In genomic region chrX:17374619-17375360, GRCh38 we compare ENCODE assay signal across 9 cellular contexts. TPM values are rescaled to one million over a fixed set of nuclear protein-coding genes. Genes with fewer than 3 reads are reported as not detected.
DNase-seq lines count a peak whose midpoint lies in the region; ATAC-seq, FAIRE-seq and TF ChIP-seq lines count a peak whose summit lies in the region.
"Had no signal": no experiment of that assay in that cellular context is flagged by ENCODE, and none has a peak within 500 bp of the region (broad histone marks: within the 10 kb centered on the region; RNA-seq: fewer than 3 reads in every experiment).

TSS of gene NHS (plus strand) at chrX:17375200. CDS start at chrX:17375758, 558 bp downstream.

- no peaks in the 10 kb centered on the region for H3K36me3 ChIP-seq in astrocyte (ENCODE audit: insufficient read depth, low read length)

- peak within 1 kb of the TSS; percentile 69 for H2AFZ ChIP-seq in astrocyte (ENCODE audit: low read depth, low read length)

- peak within 1 kb of the TSS; percentile 93 for H3K4me2 ChIP-seq in astrocyte (ENCODE audit: low read length)

- no peak within 1 kb of the TSS for H3K27ac Mint-ChIP-seq in astrocyte (ENCODE audit: unreplicated experiment)
- H3K27ac Mint-ChIP-seq: activated B cell treated with CpG ODN at 0.5 μM for 24 hours had no signal

- peak; percentile 91 to 94 for ATAC-seq in right cardiac atrium
- no peak for ATAC-seq in HG03280 (IDR thresholded peaks at IDR 0.05; ENCODE audit: unreplicated experiment)
- ATAC-seq in HG03108 (IDR thresholded peaks at IDR 0.05; ENCODE audit: unreplicated experiment) = no peak
- no peak for ATAC-seq in GM18873 (IDR thresholded peaks at IDR 0.05; ENCODE audit: low FRiP score, unreplicated experiment)

- H3K27me3 ChIP-seq in astrocyte (ENCODE audit: insufficient read depth, low read length) (no peaks in the 10 kb centered on the region), right cardiac atrium (ENCODE audit: control insufficient read depth, insufficient read depth) (no peaks in the 10 kb centered on the region)

- peaks cover 7% of the 10 kb centered on the region for H3K4me1 Mint-ChIP-seq in astrocyte (ENCODE audit: low read depth, unreplicated experiment)
- H3K4me1 Mint-ChIP-seq: activated B cell treated with CpG ODN at 0.5 μM for 24 hours had no signal

- H3K79me2 ChIP-seq in astrocyte (ENCODE audit: insufficient read depth, low read length) = peaks cover 36% of the 10 kb centered on the region

- peak within 1 kb of the TSS; percentile 91 for H3K4me3 Mint-ChIP-seq in astrocyte (ENCODE audit: unreplicated experiment)
- H3K4me3 Mint-ChIP-seq: activated B cell treated with CpG ODN at 0.5 μM for 24 hours had no signal

- TF ChIP-seq CTCF in astrocyte (IDR thresholded peaks at IDR 0.05; ENCODE audit: insufficient read depth, low read depth, low read length) = no peak

- no peaks in the 10 kb centered on the region for H3K27me3 Mint-ChIP-seq in astrocyte (ENCODE audit: low read depth, unreplicated experiment)

- FAIRE-seq in astrocyte (lab: Jason Lieb, UNC) = peak; percentile 49

- intact Hi-C loops in right cardiac atrium (cut with DNase I) = loop anchor here in 1 of 4 donors (10.0 kb wide), 1 partner anchor 150 kb away; no protein-coding TSS in a partner anchor

- H3K36me3 Mint-ChIP-seq in astrocyte (ENCODE audit: low read depth, unreplicated experiment) = no peaks in the 10 kb centered on the region

- H3K9me3 ChIP-seq in astrocyte (ENCODE audit: insufficient read depth, low read depth, low read length) (no peaks in the 10 kb centered on the region), right cardiac atrium (ENCODE audit: control insufficient read depth, low read length) (no peaks in the 10 kb centered on the region)

- H4K20me1 ChIP-seq in astrocyte (ENCODE audit: insufficient read depth, low read length) = peaks cover 10% of the 10 kb centered on the region

- no peak within 1 kb of the TSS for H3K27ac ChIP-seq in astrocyte (ENCODE audit: low read depth, low read length)
- no peak within 1 kb of the TSS for H3K27ac ChIP-seq in right cardiac atrium (ENCODE audit: low read length)

- no peaks in the 10 kb centered on the region for H3K9me3 Mint-ChIP-seq in astrocyte (ENCODE audit: unreplicated experiment)
- H3K9me3 Mint-ChIP-seq: activated B cell treated with CpG ODN at 0.5 μM for 24 hours had no signal

- WGBS in right cardiac atrium = 3% methylated on average over 51 of the region's 52 CpGs

- peak; percentile 51 for DNase-seq in GM04504 (ENCODE audit: low read depth)
- DNase-seq in NCI-H2107 (lab: John Stamatoyannopoulos, UW) = peak; percentile 63
- peak; percentile 59 for DNase-seq in astrocyte (ENCODE audit: low read depth)
- peak; percentile 72 to 89 (median 88) for DNase-seq in right cardiac atrium
- peak; percentile 37 for DNase-seq in renal cortical epithelial cell (ENCODE audit: low read depth)
- DNase-seq: activated B cell treated with CpG ODN at 0.5 μM for 24 hours had no signal

- peaks cover 12% of the 10 kb centered on the region for H3K4me1 ChIP-seq in astrocyte (ENCODE audit: insufficient read depth, low read length)
- H3K4me1 ChIP-seq in right cardiac atrium (ENCODE audit: control insufficient read depth, insufficient read depth, low read length) = no peaks in the 10 kb centered on the region

- H3K4me3 ChIP-seq in astrocyte (ENCODE audit: insufficient read depth, low read depth, low read length) (peak within 1 kb of the TSS; percentile 75), right cardiac atrium (ENCODE audit: low read length) (peak within 1 kb of the TSS; percentile 66)

- H3K9ac ChIP-seq in astrocyte (ENCODE audit: low read length) = peak within 1 kb of the TSS; percentile 80

RNA-seq across cellular contexts. Expression of gene NHS, which starts in this region (rescaled TPM):
- total RNA-seq in astrocyte = 6.6 and 8.1 TPM in 2 replicates
- 1 to 10 TPM; 1.2 to 1.7 (median 1.6) TPM for total RNA-seq in right cardiac atrium
- 0.61 TPM for polyA plus RNA-seq in right cardiac atrium
- total RNA-seq in renal cortical epithelial cell = 4.9 and 14.2 TPM in 2 replicates
- total RNA-seq: activated B cell treated with CpG ODN at 0.5 μM for 24 hours had no signal

Comparison
In these comparisons a context has a peak if more than half of its experiments do, and no peak if none do; other contexts are left out.
1. DNase-seq: peak in every context shown above with its lines; median percentile 88 in right cardiac atrium; 63 in NCI-H2107; 59 in astrocyte; 51 in GM04504; 37 in renal cortical epithelial cell.
2. ATAC-seq: peak in right cardiac atrium (2 of 2); none in HG03280 (single experiment), HG03108 (single experiment) and GM18873 (single experiment).